Comparison of ENCODE assay signal across 27 cellular contexts in the genomic region with DNA sequence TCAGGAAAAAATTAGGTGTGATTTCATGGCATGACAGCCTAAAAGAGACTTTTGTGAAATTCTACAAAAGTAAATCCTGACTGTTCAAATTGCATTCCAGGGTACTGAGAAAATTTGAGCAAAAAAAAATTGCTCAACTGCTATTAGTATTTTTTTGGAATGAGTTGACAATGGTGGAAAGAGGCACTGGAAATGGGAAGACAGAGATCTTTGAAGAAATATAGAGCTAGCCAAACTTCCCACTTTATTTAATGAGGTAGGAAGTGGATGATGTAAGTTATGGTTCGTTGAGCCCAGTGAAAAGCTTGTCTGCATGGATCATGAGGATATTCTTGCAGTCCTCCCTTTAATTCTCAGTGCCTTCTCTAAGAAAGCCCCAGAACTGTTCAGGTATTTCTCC.
"Had no signal": no experiment of that assay in that cellular context is flagged by ENCODE, and none has a peak within 500 bp of the region (broad histone marks: within the 10 kb centered on the region; RNA-seq: fewer than 3 reads in every experiment).

No MANE protein-coding gene starts in this region.

- H3K9ac ChIP-seq: parathyroid adenoma had no signal

- H3K4me3 ChIP-seq: coronary artery, esophagus muscularis mucosa, tibial artery had no signal

- H3K4me1 ChIP-seq: parathyroid adenoma, tibial artery had no signal

- H3K27ac Mint-ChIP-seq: activated CD4-positive, alpha-beta T cell treated with anti-CD3 and anti-CD28 coated beads, Interleukin-2, amount 10 ng/mL, durations not matched to agents 24 days and 14 days; activated CD8-positive, alpha-beta memory T cell treated with anti-CD3 and anti-CD28 coated beads, Interleukin-2, amount 10 ng/mL, durations not matched to agents 7 days and 5 days; activated CD8-positive, alpha-beta T cell treated with anti-CD3 and anti-CD28 coated beads for 36 hours; activated naive CD8-positive, alpha-beta T cell treated with anti-CD3 and anti-CD28 coated beads, Interleukin-2, amount 50 U/mL, for 24 hours; activated T-helper 1 cell treated with anti-CD3 and anti-CD28 coated beads, Interleukin-12 subunit alpha, Interleukin-12 subunit beta, Interleukin-2, Interleukin-4 antibody, amounts not matched to agents 30 ng/mL and 10 ng/mL and 1 ng/mL, durations not matched to agents 14 hours and 24 hours and 36 hours; immature natural killer cell; natural killer cell; stimulated activated effector memory CD8-positive, alpha-beta T cell treated with anti-CD3 and anti-CD28 coated beads, Interleukin-12 subunit alpha, Interleukin-12 subunit beta, amount 100 ng/mL, for 72 hours had no signal

- H2AFZ ChIP-seq: parathyroid adenoma had no signal

- ATAC-seq: activated CD4-positive, CD25-positive, alpha-beta regulatory T cell treated with anti-CD3 and anti-CD28 coated beads, Interleukin-2, amount 50 U/mL, for 24 hours; activated CD8-positive, alpha-beta memory T cell treated with anti-CD3 and anti-CD28 coated beads, Interleukin-2, amount 10 ng/mL, durations not matched to agents 7 days and 5 days; activated CD8-positive, alpha-beta T cell treated with anti-CD3 and anti-CD28 coated beads for 36 hours; activated naive CD8-positive, alpha-beta T cell treated with anti-CD3 and anti-CD28 coated beads, Interleukin-2, amount 50 U/mL, for 24 hours; left lobe of liver; natural killer cell; sciatic nerve; stimulated activated effector memory CD8-positive, alpha-beta T cell treated with anti-CD3 and anti-CD28 coated beads, Interleukin-12 subunit alpha, Interleukin-12 subunit beta, amount 100 ng/mL, for 72 hours; stimulated activated naive CD8-positive, alpha-beta T cell treated with anti-CD3 and anti-CD28 coated beads, Interleukin-15, amount 100 ng/mL, for 72 hours had no signal

- H3K4me3 Mint-ChIP-seq: activated CD4-positive, alpha-beta T cell treated with anti-CD3 and anti-CD28 coated beads, Interleukin-2, amount 10 ng/mL, durations not matched to agents 24 days and 14 days; activated CD8-positive, alpha-beta memory T cell treated with anti-CD3 and anti-CD28 coated beads, Interleukin-2, amount 10 ng/mL, durations not matched to agents 7 days and 5 days; activated CD8-positive, alpha-beta T cell treated with anti-CD3 and anti-CD28 coated beads for 36 hours; activated naive CD8-positive, alpha-beta T cell treated with anti-CD3 and anti-CD28 coated beads, Interleukin-2, amount 50 U/mL, for 24 hours; activated T-helper 1 cell treated with anti-CD3 and anti-CD28 coated beads, Interleukin-12 subunit alpha, Interleukin-12 subunit beta, Interleukin-2, Interleukin-4 antibody, amounts not matched to agents 30 ng/mL and 10 ng/mL and 1 ng/mL, durations not matched to agents 14 hours and 24 hours and 36 hours; immature natural killer cell; natural killer cell; stimulated activated effector memory CD8-positive, alpha-beta T cell treated with anti-CD3 and anti-CD28 coated beads, Interleukin-12 subunit alpha, Interleukin-12 subunit beta, amount 100 ng/mL, for 72 hours; stimulated activated naive CD8-positive, alpha-beta T cell treated with anti-CD3 and anti-CD28 coated beads, Interleukin-15, amount 100 ng/mL, for 72 hours had no signal

- H3K79me2 ChIP-seq: parathyroid adenoma had no signal

- H3K27ac ChIP-seq: coronary artery, esophagus muscularis mucosa, parathyroid adenoma, tibial artery, VCaP had no signal

- H3K9me3 ChIP-seq: esophagus muscularis mucosa, tibial artery had no signal

- H3K4me1 Mint-ChIP-seq: activated CD4-positive, alpha-beta T cell treated with anti-CD3 and anti-CD28 coated beads, Interleukin-2, amount 10 ng/mL, durations not matched to agents 24 days and 14 days; activated CD8-positive, alpha-beta memory T cell treated with anti-CD3 and anti-CD28 coated beads, Interleukin-2, amount 10 ng/mL, durations not matched to agents 7 days and 5 days; stimulated activated naive CD8-positive, alpha-beta T cell treated with anti-CD3 and anti-CD28 coated beads, Interleukin-15, amount 100 ng/mL, for 72 hours had no signal

- H3K36me3 Mint-ChIP-seq: stimulated activated effector memory CD8-positive, alpha-beta T cell treated with anti-CD3 and anti-CD28 coated beads, Interleukin-12 subunit alpha, Interleukin-12 subunit beta, amount 100 ng/mL, for 72 hours had no signal

- H3K9me3 Mint-ChIP-seq: activated CD8-positive, alpha-beta T cell treated with anti-CD3 and anti-CD28 coated beads for 36 hours; activated naive CD8-positive, alpha-beta T cell treated with anti-CD3 and anti-CD28 coated beads, Interleukin-2, amount 50 U/mL, for 24 hours; activated T-helper 1 cell treated with anti-CD3 and anti-CD28 coated beads, Interleukin-12 subunit alpha, Interleukin-12 subunit beta, Interleukin-2, Interleukin-4 antibody, amounts not matched to agents 30 ng/mL and 10 ng/mL and 1 ng/mL, durations not matched to agents 14 hours and 24 hours and 36 hours; immature natural killer cell; natural killer cell; stimulated activated effector memory CD8-positive, alpha-beta T cell treated with anti-CD3 and anti-CD28 coated beads, Interleukin-12 subunit alpha, Interleukin-12 subunit beta, amount 100 ng/mL, for 72 hours had no signal

- DNase-seq: activated CD4-positive, alpha-beta T cell treated with anti-CD3 and anti-CD28 coated beads, Interleukin-2, amount 10 ng/mL, durations not matched to agents 24 days and 14 days; activated CD8-positive, alpha-beta memory T cell treated with anti-CD3 and anti-CD28 coated beads, Interleukin-2, amount 10 ng/mL, durations not matched to agents 7 days and 5 days; activated CD8-positive, alpha-beta T cell treated with anti-CD3 and anti-CD28 coated beads for 36 hours; activated gamma-delta T cell; activated naive CD4-positive, alpha-beta T cell treated with anti-CD3 and anti-CD28 coated beads, Interleukin-2, amount 50 U/mL, for 16 hours; activated naive CD8-positive, alpha-beta T cell treated with anti-CD3 and anti-CD28 coated beads, Interleukin-2, amount 50 U/mL, for 24 hours; activated T-cell treated with anti-CD3 and anti-CD28 coated beads for 4 hours; cerebellar nuclear complex; foreskin fibroblast; immature natural killer cell; mammary epithelial cell; midbrain; natural killer cell; small intestine; stimulated activated CD4-positive, alpha-beta T cell treated with anti-CD3 and anti-CD28 coated beads, Interleukin-2, amount 100 ng/mL, for 24 hours; stimulated activated naive CD8-positive, alpha-beta T cell treated with anti-CD3 and anti-CD28 coated beads, Interleukin-15, amount 100 ng/mL, for 72 hours; T-helper 2 cell; tibial artery had no signal

- H3K27me3 ChIP-seq: esophagus muscularis mucosa, tibial artery had no signal

- H3K27me3 Mint-ChIP-seq: activated CD4-positive, alpha-beta T cell treated with anti-CD3 and anti-CD28 coated beads, Interleukin-2, amount 10 ng/mL, durations not matched to agents 24 days and 14 days; activated CD8-positive, alpha-beta memory T cell treated with anti-CD3 and anti-CD28 coated beads, Interleukin-2, amount 10 ng/mL, durations not matched to agents 7 days and 5 days; activated naive CD8-positive, alpha-beta T cell treated with anti-CD3 and anti-CD28 coated beads, Interleukin-2, amount 50 U/mL, for 24 hours; stimulated activated naive CD8-positive, alpha-beta T cell treated with anti-CD3 and anti-CD28 coated beads, Interleukin-15, amount 100 ng/mL, for 72 hours had no signal
